Comparison of ENCODE assay signal across 13 cellular contexts in genomic region chr14:60777856-60778578, GRCh38. TPM values are rescaled to one million over a fixed set of nuclear protein-coding genes. Genes with fewer than 3 reads are reported as not detected.
A peak's percentile ranks its signal among the peaks of the same experiment; 100 is the strongest.
DNase-seq lines count a peak whose midpoint lies in the region; ATAC-seq and TF ChIP-seq lines count a peak whose summit lies in the region.
"Had no signal": no experiment of that assay in that cellular context is flagged by ENCODE, and none has a peak within 500 bp of the region (broad histone marks: within the 10 kb centered on the region; RNA-seq: fewer than 3 reads in every experiment).

No MANE protein-coding gene starts in this region.

- intact Hi-C loops in psoas muscle (cut with DNase I) = no loop called here

- DNase-seq in Daoy (ENCODE audit: low read depth) (peak; percentile 74), RKO (ENCODE audit: low spot score) (peak; percentile 71), epithelial cell of prostate (ENCODE audit: low read depth, low spot score) (peak; percentile 37), psoas muscle (no peak), NCI-H82 treated with DMSO at 0.1 percent for 48 hours (lab: John Stamatoyannopoulos, UW; ENCODE audit: unreplicated experiment) (no peak), NCI-H2029 treated with DMSO at 0.1 percent for 48 hours (lab: John Stamatoyannopoulos, UW) (no peak)
- DNase-seq: Calu3, H9, NCI-H2029 had no signal

- peaks cover 50% of the 10 kb centered on the region for H3K4me1 ChIP-seq in psoas muscle
- H3K4me1 ChIP-seq: neural progenitor cell had no signal

- no peak for TF ChIP-seq CTCF in psoas muscle (IDR thresholded peaks at IDR 0.05)

- no peaks in the 10 kb centered on the region for H3K9me3 ChIP-seq in psoas muscle

- no peaks in the 10 kb centered on the region for H3K36me3 ChIP-seq in psoas muscle (ENCODE audit: insufficient read depth in 1 of 2, low read depth in 1 of 2)
- H3K36me3 ChIP-seq: neural progenitor cell had no signal

- no peaks in the 10 kb centered on the region for H3K27me3 ChIP-seq in psoas muscle (ENCODE audit: insufficient read depth in 3 of 3, low read length in 2 of 3)
- H3K27me3 ChIP-seq: neural progenitor cell had no signal

- H3K27ac ChIP-seq in epithelial cell of prostate = peak overlapping the region; percentile 43
- peak overlapping the region; percentile 78 for H3K27ac ChIP-seq in psoas muscle
- H3K27ac ChIP-seq: neural progenitor cell had no signal

- ATAC-seq in psoas muscle (peak; percentile 67 to 91 (median 78)), GM18498 (IDR thresholded peaks at IDR 0.05; ENCODE audit: unreplicated experiment) (no peak), GM21360 (IDR thresholded peaks at IDR 0.05; ENCODE audit: unreplicated experiment) (no peak)
- ATAC-seq: stimulated activated memory B cell treated with anti-CD40 and anti-IgM and Interleukin-4, amounts not matched to agents 10 μg/mL and 1 μg/mL and 100 μg/mL, for 72 hours had no signal

- no peak overlapping the region for H3K4me3 ChIP-seq in psoas muscle
- H3K4me3 ChIP-seq: neural progenitor cell had no signal

RNA-seq across cellular contexts. Expression of gene MNAT1, which starts 43.5 kb away (rescaled TPM):
- 91.6 and 111 TPM in 2 replicates for total RNA-seq in Daoy (2014; rRNA removed; shearing (Covaris generic))
- 10 to 100 TPM; 54.5 to 74.3 (median 57.2) TPM for total RNA-seq in psoas muscle
- 10 to 100 TPM; 24.0 to 62.8 (median 62.2) TPM for polyA plus RNA-seq in psoas muscle

RNA-seq across cellular contexts. Expression of gene SIX4, which starts 53.9 kb away (rescaled TPM):
- 13.9 and 20.6 TPM in 2 replicates for total RNA-seq in Daoy (2014; rRNA removed; shearing (Covaris generic))
- 10 to 100 TPM; 24.8 to 44.8 (median 33.2) TPM for total RNA-seq in psoas muscle
- polyA plus RNA-seq in psoas muscle = 10 to 100 TPM in 2 of 3 donors, under 1 TPM in 1; 0.85 to 26.1 (median 13.9) TPM

Comparison
In these comparisons a context has a peak if more than half of its experiments do, and no peak if none do; other contexts are left out.
1. DNase-seq: peak in Daoy (single experiment), RKO (single experiment) and epithelial cell of prostate (single experiment); none in psoas muscle (0 of 2), NCI-H82 treated with DMSO at 0.1 percent for 48 hours (single experiment) and NCI-H2029 treated with DMSO at 0.1 percent for 48 hours (single experiment).
2. ATAC-seq: peak in psoas muscle (4 of 4); none in GM18498 (single experiment) and GM21360 (single experiment).